Comparison of ENCODE assay signal across 1 cellular context in the genomic region with DNA sequence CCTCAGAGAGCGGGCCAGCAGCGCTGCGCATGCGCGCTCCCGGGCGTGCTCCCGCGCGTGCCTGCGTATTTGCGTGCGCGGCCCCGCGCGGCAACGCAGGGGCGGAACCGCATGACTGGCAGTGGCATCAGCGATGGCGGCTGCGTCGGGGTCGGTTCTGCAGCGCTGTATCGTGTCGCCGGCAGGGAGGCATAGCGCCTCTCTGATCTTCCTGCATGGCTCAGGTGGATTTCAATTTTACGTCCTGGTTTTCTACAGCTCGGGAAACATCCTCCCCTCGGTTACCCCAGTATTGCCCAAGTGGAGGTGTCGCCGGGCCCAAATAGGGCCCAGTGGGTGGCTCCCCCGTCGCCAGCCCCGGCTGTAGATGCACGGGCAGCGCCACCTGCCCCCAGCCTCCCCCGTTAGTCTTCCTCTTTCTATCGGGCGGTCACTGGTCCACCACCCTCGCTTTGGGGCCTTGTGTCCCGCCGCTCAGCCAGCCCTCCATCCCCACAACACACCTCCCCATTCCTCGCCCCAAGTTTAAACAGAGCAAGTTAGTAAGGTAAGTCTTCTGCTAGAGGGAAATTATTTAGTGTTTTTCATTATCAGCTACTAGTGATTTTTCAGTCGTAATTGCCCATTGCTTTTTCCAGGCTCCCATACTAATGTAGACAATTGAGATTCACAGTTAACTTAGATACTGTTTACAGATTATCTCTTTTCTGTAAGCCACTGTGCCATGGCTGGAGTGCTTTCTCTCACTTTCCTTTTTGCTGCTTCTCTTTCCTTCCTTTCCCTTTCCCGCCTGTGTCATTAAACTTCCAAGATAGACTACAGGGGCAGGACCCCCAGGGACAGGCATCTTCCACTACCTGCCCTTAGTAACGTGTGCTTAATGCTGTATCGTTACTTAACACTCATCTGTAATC.
TF ChIP-seq lines count a peak whose summit lies in the region.

LYPLAL1 (plus strand) TSS at position 121 of the 914 bp plus-strand sequence; CDS start at position 134, 13 bp downstream.

TF ChIP-seq in HCT116, 20 proteins besides CTCF, POLR2A, EP300 and RAD21 (continued from another document):
- TF ChIP-seq, protein P1, sequence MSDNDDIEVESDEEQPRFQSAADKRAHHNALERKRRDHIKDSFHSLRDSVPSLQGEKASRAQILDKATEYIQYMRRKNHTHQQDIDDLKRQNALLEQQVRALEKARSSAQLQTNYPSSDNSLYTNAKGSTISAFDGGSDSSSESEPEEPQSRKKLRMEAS (IDR thresholded peaks at IDR 0.05): peak; percentile 92
- TF ChIP-seq SIN3A (IDR thresholded peaks at IDR 0.05; ENCODE audit: low read depth) (peak; percentile 82; the same call in 1 of the 2 replicates), EZH2phosphoT487 (IDR thresholded peaks at IDR 0.05; ENCODE audit: borderline replicate concordance) (no peak), SRF (IDR thresholded peaks at IDR 0.05; ENCODE audit: low read depth) (peak; percentile 53; the same call in 1 of the 2 replicates), YY1 (IDR thresholded peaks at IDR 0.05; ENCODE audit: extremely low read depth, insufficient replicate concordance, low read depth, low read length) (peak; percentile 94), EGR1 (IDR thresholded peaks at IDR 0.05; ENCODE audit: low read depth) (peak; percentile 46; the same call in 1 of the 2 replicates), POLR2AphosphoS5 (IDR thresholded peaks at IDR 0.05; ENCODE audit: low read depth, low read length) (peak; percentile 99), ELF1 (IDR thresholded peaks at IDR 0.05; ENCODE audit: borderline replicate concordance, low read depth) (no peak)
- TF ChIP-seq, protein P2, sequence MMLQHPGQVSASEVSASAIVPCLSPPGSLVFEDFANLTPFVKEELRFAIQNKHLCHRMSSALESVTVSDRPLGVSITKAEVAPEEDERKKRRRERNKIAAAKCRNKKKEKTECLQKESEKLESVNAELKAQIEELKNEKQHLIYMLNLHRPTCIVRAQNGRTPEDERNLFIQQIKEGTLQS (IDR thresholded peaks at IDR 0.05): no peak
- TF ChIP-seq, protein P3, sequence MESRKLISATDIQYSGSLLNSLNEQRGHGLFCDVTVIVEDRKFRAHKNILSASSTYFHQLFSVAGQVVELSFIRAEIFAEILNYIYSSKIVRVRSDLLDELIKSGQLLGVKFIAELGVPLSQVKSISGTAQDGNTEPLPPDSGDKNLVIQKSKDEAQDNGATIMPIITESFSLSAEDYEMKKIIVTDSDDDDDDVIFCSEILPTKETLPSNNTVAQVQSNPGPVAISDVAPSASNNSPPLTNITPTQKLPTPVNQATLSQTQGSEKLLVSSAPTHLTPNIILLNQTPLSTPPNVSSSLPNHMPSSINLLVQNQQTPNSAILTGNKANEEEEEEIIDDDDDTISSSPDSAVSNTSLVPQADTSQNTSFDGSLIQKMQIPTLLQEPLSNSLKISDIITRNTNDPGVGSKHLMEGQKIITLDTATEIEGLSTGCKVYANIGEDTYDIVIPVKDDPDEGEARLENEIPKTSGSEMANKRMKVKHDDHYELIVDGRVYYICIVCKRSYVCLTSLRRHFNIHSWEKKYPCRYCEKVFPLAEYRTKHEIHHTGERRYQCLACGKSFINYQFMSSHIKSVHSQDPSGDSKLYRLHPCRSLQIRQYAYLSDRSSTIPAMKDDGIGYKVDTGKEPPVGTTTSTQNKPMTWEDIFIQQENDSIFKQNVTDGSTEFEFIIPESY (IDR thresholded peaks at IDR 0.05; ENCODE audit: extremely low read depth, insufficient replicate concordance, low read length): peak; percentile 58
